In the genomic region with DNA sequence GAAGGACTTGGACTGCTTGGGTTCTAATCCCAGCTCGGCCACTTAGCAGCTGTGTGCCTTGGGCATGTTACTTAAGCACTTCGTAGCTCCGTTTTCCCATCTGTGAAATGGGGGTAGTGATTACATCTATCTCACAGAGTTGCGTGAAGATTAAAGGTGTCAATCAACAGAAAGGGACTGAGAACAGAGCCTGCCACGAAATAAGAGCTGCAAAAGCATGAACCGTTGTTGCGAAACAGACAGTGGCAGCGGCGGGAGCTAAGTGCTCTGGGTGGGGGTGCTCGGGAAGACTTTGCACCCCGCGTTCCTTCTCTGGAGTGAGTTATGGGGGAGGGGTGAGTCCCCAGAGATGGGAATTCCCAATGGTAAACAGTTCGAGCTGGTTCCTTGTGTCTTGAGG, we compare ENCODE assay signal across 17 cellular contexts.
"Had no signal": no experiment of that assay in that cellular context is flagged by ENCODE, and none has a peak within 500 bp of the region (broad histone marks: within the 10 kb centered on the region; RNA-seq: fewer than 3 reads in every experiment).

No MANE protein-coding gene starts in this region.

- DNase-seq: activated B cell treated with CpG ODN at 0.5 μM for 24 hours; activated CD4-positive, alpha-beta T cell treated with anti-CD3 and anti-CD28 coated beads for 48 hours; activated CD8-positive, alpha-beta T cell treated with anti-CD3 and anti-CD28 coated beads, Interleukin-2, amount 10 ng/mL, durations not matched to agents 7 days and 5 days; activated naive CD4-positive, alpha-beta T cell treated with anti-CD3 and anti-CD28 coated beads for 36 hours; activated T-cell treated with anti-CD3 and anti-CD28 coated beads, Interleukin-2, amount 50 U/mL, for 24 hours; brain microvascular endothelial cell; colonic mucosa; erythroblast; kidney; retina; stimulated activated CD4-positive, alpha-beta T cell treated with anti-CD3 and anti-CD28 coated beads, Interleukin-2, amount 100 ng/mL, for 24 hours; stimulated activated naive CD4-positive, alpha-beta T cell treated with Interleukin-2 at 50 U/mL for 16 hours; thyroid gland had no signal

- H3K9me3 Mint-ChIP-seq: activated B cell treated with CpG ODN at 0.5 μM for 24 hours; activated naive CD4-positive, alpha-beta T cell treated with anti-CD3 and anti-CD28 coated beads for 36 hours; activated T-cell treated with anti-CD3 and anti-CD28 coated beads, Interleukin-2, amount 50 U/mL, for 24 hours; activated T-helper 2 cell treated with anti-CD3 and anti-CD28 coated beads, Interferon-gamma antibody, Interleukin-2, Interleukin-4, amounts not matched to agents 10 μg/mL and 5 μg/mL and 100 μg/mL, durations not matched to agents 14 hours and 24 hours and 36 hours; central memory CD8-positive, alpha-beta T cell; neural crest cell had no signal

- H3K4me1 Mint-ChIP-seq: activated B cell treated with CpG ODN at 0.5 μM for 24 hours; central memory CD8-positive, alpha-beta T cell; neural crest cell had no signal

- ATAC-seq: activated CD8-positive, alpha-beta T cell treated with anti-CD3 and anti-CD28 coated beads, Interleukin-2, amount 10 ng/mL, durations not matched to agents 7 days and 5 days; left lobe of liver had no signal

- H3K27ac Mint-ChIP-seq: activated B cell treated with CpG ODN at 0.5 μM for 24 hours; activated CD8-positive, alpha-beta T cell treated with anti-CD3 and anti-CD28 coated beads, Interleukin-2, amount 10 ng/mL, durations not matched to agents 7 days and 5 days; activated naive CD4-positive, alpha-beta T cell treated with anti-CD3 and anti-CD28 coated beads for 36 hours; activated T-cell treated with anti-CD3 and anti-CD28 coated beads, Interleukin-2, amount 50 U/mL, for 24 hours; activated T-helper 2 cell treated with anti-CD3 and anti-CD28 coated beads, Interferon-gamma antibody, Interleukin-2, Interleukin-4, amounts not matched to agents 10 μg/mL and 5 μg/mL and 100 μg/mL, durations not matched to agents 14 hours and 24 hours and 36 hours had no signal

- H3K4me3 Mint-ChIP-seq: activated B cell treated with CpG ODN at 0.5 μM for 24 hours; activated CD8-positive, alpha-beta T cell treated with anti-CD3 and anti-CD28 coated beads, Interleukin-2, amount 10 ng/mL, durations not matched to agents 7 days and 5 days; activated naive CD4-positive, alpha-beta T cell treated with anti-CD3 and anti-CD28 coated beads for 36 hours; activated T-cell treated with anti-CD3 and anti-CD28 coated beads, Interleukin-2, amount 50 U/mL, for 24 hours; central memory CD8-positive, alpha-beta T cell; neural crest cell had no signal
